In the genomic region with DNA sequence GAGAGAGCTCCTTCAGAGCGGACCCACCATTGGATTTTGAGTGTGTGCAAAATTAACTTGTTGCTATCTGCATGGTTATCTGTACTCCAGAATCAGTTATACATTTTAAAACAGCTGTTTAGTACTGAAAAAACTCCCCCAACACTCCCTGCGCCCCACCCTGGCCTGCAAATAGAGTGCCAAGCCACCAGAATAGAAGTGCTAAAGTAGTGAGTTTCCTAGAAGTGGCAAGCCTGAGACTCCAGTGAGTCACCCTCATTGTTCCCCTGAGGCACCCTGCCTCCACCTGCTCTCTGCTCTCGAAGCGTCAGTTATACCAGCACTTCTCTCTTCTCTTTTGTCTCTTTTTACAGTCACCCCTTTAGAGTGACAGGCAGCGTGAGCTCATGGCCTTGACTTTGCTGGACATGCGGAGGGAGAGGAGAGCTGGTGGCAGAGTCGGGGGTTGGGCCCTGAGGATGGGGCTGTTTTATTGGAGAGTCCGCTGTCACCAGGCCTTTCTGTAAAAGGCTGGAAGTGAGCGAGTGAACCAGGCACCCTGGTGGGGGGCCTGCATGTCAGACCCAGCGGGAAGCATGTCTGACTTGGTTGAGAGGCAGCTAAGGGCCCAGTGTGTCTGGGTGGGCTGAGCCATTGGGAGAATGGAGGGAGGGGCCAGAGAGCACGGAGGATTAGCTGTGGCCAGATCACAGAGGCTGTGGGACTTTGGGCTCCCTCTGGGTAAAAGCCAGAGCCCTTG, we compare ENCODE assay signal across 8 cellular contexts. TPM values are rescaled to one million over a fixed set of nuclear protein-coding genes. Genes with fewer than 3 reads are reported as not detected.
DNase-seq lines count a peak whose midpoint lies in the region; ATAC-seq and TF ChIP-seq lines count a peak whose summit lies in the region.

No MANE protein-coding gene starts in this region.

- H3K4me1 ChIP-seq in SJSA1 (replicated peaks), result peaks cover 64% of the 10 kb centered on the region
- H3K4me1 ChIP-seq in adrenal gland (replicated peaks in 1 of 2), result peaks cover 59 to 77% of the 10 kb centered on the region in 2 donors
- peaks cover 44 to 54% of the 10 kb centered on the region in 2 donors for H3K4me1 ChIP-seq in lung (ENCODE audit: control insufficient read depth in 2 of 2, insufficient read depth in 2 of 2, low read length in 2 of 2)
- peaks cover 61 to 95% (median 79%) of the 10 kb centered on the region in 4 donors for H3K4me1 ChIP-seq in stomach

- TF ChIP-seq POLR2A in adrenal gland (IDR thresholded peaks at IDR 0.05) (no peak), stomach (IDR thresholded peaks at IDR 0.05) (no peak)

- H3K36me3 ChIP-seq in SJSA1, result no peaks in the 10 kb centered on the region
- no peaks in the 10 kb centered on the region for H3K36me3 ChIP-seq in adrenal gland (replicated peaks in 1 of 2)
- no peaks in the 10 kb centered on the region for H3K36me3 ChIP-seq in lung (ENCODE audit: control insufficient read depth in 2 of 2, insufficient read depth in 2 of 2, low read length in 2 of 2)
- H3K36me3 ChIP-seq in stomach, result no peaks in the 10 kb centered on the region

- H3K4me3 ChIP-seq in SJSA1 (no peak overlapping the region), adrenal gland (no peak overlapping the region), lung (no peak overlapping the region), stomach (no peak overlapping the region)

- ATAC-seq in GM21390 (IDR thresholded peaks at IDR 0.05; ENCODE audit: unreplicated experiment) (peak; percentile 65), lung (ENCODE audit: insufficient read depth, low FRiP score) (peak; percentile 56)

- peak overlapping the region; percentile 27; the same call in 1 of the 2 replicates for H3K27ac ChIP-seq in SJSA1
- peak overlapping the region in 3 of 5 donors; percentile 75 to 85 (median 76) for H3K27ac ChIP-seq in adrenal gland
- H3K27ac ChIP-seq in lung (ENCODE audit: low read depth in 1 of 2, low read length in 1 of 2), result peak overlapping the region; percentile 73 to 82
- peak overlapping the region; percentile 18 to 77 (median 56) for H3K27ac ChIP-seq in stomach

- no peak for TF ChIP-seq CTCF in adrenal gland (IDR thresholded peaks at IDR 0.05)
- TF ChIP-seq CTCF in lung (IDR thresholded peaks at IDR 0.05; ENCODE audit: control extremely low read depth, extremely low read depth), result no peak
- no peak for TF ChIP-seq CTCF in stomach (IDR thresholded peaks at IDR 0.05)

- H3K9me3 ChIP-seq in SJSA1 (replicated peaks) (no peaks in the 10 kb centered on the region), adrenal gland (replicated peaks in 1 of 3) (no peaks in the 10 kb centered on the region), lung (ENCODE audit: control insufficient read depth in 2 of 2, insufficient read depth in 1 of 2, low read length in 1 of 2) (no peaks in the 10 kb centered on the region), stomach (no peaks in the 10 kb centered on the region)

- intact Hi-C loops in adrenal gland (cut with DNase I), result loop anchor here (10.0 kb wide), 2 partner anchors 45 to 55 kb away; no protein-coding TSS in a partner anchor
- intact Hi-C loops in stomach (cut with DNase I; ENCODE audit: low total_unique reads), result loop anchor here (10.0 kb wide), 1 partner anchor 55 kb away; no protein-coding TSS in a partner anchor

- 61 to 70% (median 64%) methylated on average over 11 of the region's 11 CpGs for WGBS in adrenal gland, 4 donors
- 74 to 79% methylated on average over 11 of the region's 11 CpGs for WGBS in lung, 2 donors
- WGBS in stomach, 5 donors, result 73 to 79% (median 76%) methylated on average over 11 of the region's 11 CpGs

- no peak for TF ChIP-seq EP300 in stomach (IDR thresholded peaks at IDR 0.05)

- DNase-seq in DMS79 treated with DMSO at 0.1 percent for 48 hours (lab: John Stamatoyannopoulos, UW), result peak; percentile 81
- peak; percentile 76 for DNase-seq in HPDE6-E6E7 (ENCODE audit: extremely low spot score)
- peak; percentile 71 to 80 for DNase-seq in SJSA1 (ENCODE audit: low read depth in 1 of 2, low spot score in 2 of 2)
- peak in 6 of 7 donors; percentile 71 to 80 (median 76) for DNase-seq in adrenal gland
- no peak for DNase-seq in lung (ENCODE audit: low spot score)
- peak; percentile 37 for DNase-seq in stomach
- DNase-seq in HCEC 1CT, result no peak

- H3K27me3 ChIP-seq in SJSA1 (replicated peaks), result no peaks in the 10 kb centered on the region
- no peaks in the 10 kb centered on the region for H3K27me3 ChIP-seq in adrenal gland
- no peaks in the 10 kb centered on the region for H3K27me3 ChIP-seq in lung (ENCODE audit: control insufficient read depth, insufficient read depth)
- no peaks in the 10 kb centered on the region for H3K27me3 ChIP-seq in stomach

RNA-seq across cellular contexts. Expression of gene IGF2R, which starts 10.4 kb away (rescaled TPM):
- 29.4 and 54.7 TPM in 2 replicates for total RNA-seq in SJSA1 (2014; rRNA removed; shearing (Covaris generic))
- 100 to 1,000 TPM in 2 of 8 donors, 10 to 100 TPM in 6; 72.6 to 154 (median 92.7) TPM for total RNA-seq in adrenal gland
- 100 to 1,000 TPM in 1 of 3 donors, 10 to 100 TPM in 2; 17.1 to 114 (median 27.6) TPM for polyA plus RNA-seq in adrenal gland
- 100 to 1,000 TPM; 118 to 125 TPM for total RNA-seq in lung
- polyA plus RNA-seq in lung, result 10 to 100 TPM; 30.0 to 67.3 TPM
- 10 to 100 TPM; 30.3 to 70.5 (median 43.4) TPM for total RNA-seq in stomach
- polyA plus RNA-seq in stomach, result 1 to 10 TPM; 2.0 to 9.8 (median 7.7) TPM

Comparison
In these comparisons a context has a peak if more than half of its experiments do, and no peak if none do; other contexts are left out.
1. DNase-seq: peak in DMS79 treated with DMSO at 0.1 percent for 48 hours (single experiment), HPDE6-E6E7 (single experiment), SJSA1 (2 of 2), adrenal gland (6 of 7) and stomach (single experiment); none in lung (single experiment) and HCEC 1CT (single experiment).
2. H3K27ac ChIP-seq: peak in every context shown above with its lines; median percentile 78 in lung; 76 in adrenal gland; 56 in stomach; 27 in SJSA1.